In genomic region chr15:62066663-62067447, GRCh38 we compare ENCODE assay signal across 9 cellular contexts. TPM values are rescaled to one million over a fixed set of nuclear protein-coding genes. Genes with fewer than 3 reads are reported as not detected.
DNase-seq lines count a peak whose midpoint lies in the region; ATAC-seq and TF ChIP-seq lines count a peak whose summit lies in the region.
"Had no signal": no experiment of that assay in that cellular context is flagged by ENCODE, and none has a peak within 500 bp of the region (broad histone marks: within the 10 kb centered on the region; RNA-seq: fewer than 3 reads in every experiment).

C2CD4A (plus strand) TSS chr15:62066977; CDS start chr15:62067614, 637 bp downstream.

- peaks cover 5% of the 10 kb centered on the region for H3K27me3 Mint-ChIP-seq in T-helper 17 cell

- peaks cover 66% of the 10 kb centered on the region for H3K27me3 ChIP-seq in iPS-15b (ENCODE audit: control insufficient read depth, insufficient read depth, low read length)
- H3K27me3 ChIP-seq: SJCRH30 had no signal

- ATAC-seq in T-helper 17 cell = peak; percentile 79

- H3K4me1 Mint-ChIP-seq in T-helper 17 cell = peaks cover 24% of the 10 kb centered on the region

- peak; percentile 18 for DNase-seq in LHCN-M2 (ENCODE audit: low read depth)
- DNase-seq in T-helper 17 cell = peak; percentile 51 to 52 (median 52)
- peak; percentile 78 for DNase-seq in astrocyte of the hippocampus (ENCODE audit: low read depth, low spot score)
- DNase-seq in retinal pigment epithelial cell (ENCODE audit: low read depth) = peak; percentile 68
- no peak for DNase-seq in NK-92 (lab: John Stamatoyannopoulos, UW; ENCODE audit: unreplicated experiment)
- no peak for DNase-seq in T1000 (lab: John Stamatoyannopoulos, UW)

- H3K9me3 ChIP-seq in ES-I3 (ENCODE audit: control insufficient read depth, insufficient read depth, low read length) (no peaks in the 10 kb centered on the region), T-helper 17 cell (ENCODE audit: control insufficient read depth, low read length, poor library complexity, severe bottlenecking) (no peaks in the 10 kb centered on the region), iPS-15b (ENCODE audit: control insufficient read depth, insufficient read depth, low read length) (no peaks in the 10 kb centered on the region)
- H3K9me3 ChIP-seq: SJCRH30 had no signal

- H3K36me3 ChIP-seq in ES-I3 (ENCODE audit: insufficient read depth, low read length) = no peaks in the 10 kb centered on the region
- H3K36me3 ChIP-seq in iPS-15b (ENCODE audit: control insufficient read depth, insufficient read depth, low read length) = no peaks in the 10 kb centered on the region
- H3K36me3 ChIP-seq: SJCRH30 had no signal

- peak; percentile 33 for TF ChIP-seq CTCF in retinal pigment epithelial cell (conservative IDR thresholded peaks at IDR 0.05; ENCODE audit: low read depth, low read length)

- H3K9ac ChIP-seq in ES-I3 (ENCODE audit: low read depth, low read length) = peak within 1 kb of the TSS; percentile 34; the same call in 1 of the 2 replicates
- no peak within 1 kb of the TSS for H3K9ac ChIP-seq in iPS-15b (ENCODE audit: low read depth, low read length)

- no peaks in the 10 kb centered on the region for H3K36me3 Mint-ChIP-seq in T-helper 17 cell (ENCODE audit: low read depth)

- no peaks in the 10 kb centered on the region; the same call in 1 of the 2 replicates for H3K4me1 ChIP-seq in ES-I3 (ENCODE audit: insufficient read depth, low read length)
- peaks cover 4% of the 10 kb centered on the region for H3K4me1 ChIP-seq in iPS-15b (ENCODE audit: control insufficient read depth, insufficient read depth, low read length)
- H3K4me1 ChIP-seq: SJCRH30 had no signal

- peak within 1 kb of the TSS; percentile 53 for H3K4me3 ChIP-seq in iPS-15b (ENCODE audit: low read depth, low read length)
- H3K4me3 ChIP-seq in retinal pigment epithelial cell (ENCODE audit: low read length) = peak within 1 kb of the TSS; percentile 43

- H3K27ac Mint-ChIP-seq in T-helper 17 cell = peak within 1 kb of the TSS; percentile 85

- H3K4me3 Mint-ChIP-seq in T-helper 17 cell = peak within 1 kb of the TSS; percentile 92

RNA-seq across cellular contexts. Expression of gene C2CD4A, which starts in this region (rescaled TPM):
- not detected in 2 replicates for total RNA-seq in LHCN-M2 (2014; rRNA removed)
- not detected for polyA plus RNA-seq in LHCN-M2 (2012)
- under 1 TPM; 0.60 to 0.65 TPM for total RNA-seq in T-helper 17 cell

Comparison
In these comparisons a context has a peak if more than half of its experiments do, and no peak if none do; other contexts are left out.
1. Peak in DNase-seq in LHCN-M2; RNA of the gene not detected or under 1 TPM.
2. Peak in DNase-seq and ATAC-seq in T-helper 17 cell; RNA of the gene not detected or under 1 TPM.
3. DNase-seq: peak in astrocyte of the hippocampus (single experiment) and retinal pigment epithelial cell (single experiment); none in NK-92 (single experiment) and T1000 (single experiment).